ENCODE assay signal across 21 cellular contexts in genomic region chr2:55809875-55810620, GRCh38.
DNase-seq lines count a peak whose midpoint lies in the region; ATAC-seq and TF ChIP-seq lines count a peak whose summit lies in the region.
"Had no signal": no experiment of that assay in that cellular context is flagged by ENCODE, and none has a peak within 500 bp of the region (broad histone marks: within the 10 kb centered on the region; RNA-seq: fewer than 3 reads in every experiment).

No MANE protein-coding gene starts in this region.

- H3K4me3 ChIP-seq in fibroblast of villous mesenchyme (ENCODE audit: low read depth, low read length), result no peak overlapping the region
- H3K4me3 ChIP-seq: hepatocyte, K562, smooth muscle cell had no signal

- no peak overlapping the region for H3K4me3 Mint-ChIP-seq in HFFc6
- H3K4me3 Mint-ChIP-seq: activated CD8-positive, alpha-beta memory T cell treated with anti-CD3 and anti-CD28 coated beads, Interleukin-2, amount 10 ng/mL, durations not matched to agents 7 days and 5 days; central memory CD8-positive, alpha-beta T cell had no signal

- H3K27ac Mint-ChIP-seq in HFFc6, result no peak overlapping the region
- H3K27ac Mint-ChIP-seq: activated CD8-positive, alpha-beta memory T cell treated with anti-CD3 and anti-CD28 coated beads, Interleukin-2, amount 10 ng/mL, durations not matched to agents 7 days and 5 days; activated naive CD4-positive, alpha-beta T cell treated with anti-CD3 and anti-CD28 coated beads, Interleukin-2, amount 50 U/mL, for 72 hours had no signal

- H3K9me3 Mint-ChIP-seq in HFFc6, result no peaks in the 10 kb centered on the region; the same call in 1 of the 2 replicates
- H3K9me3 Mint-ChIP-seq: activated naive CD4-positive, alpha-beta T cell treated with anti-CD3 and anti-CD28 coated beads, Interleukin-2, amount 50 U/mL, for 72 hours had no signal

- H3K36me3 Mint-ChIP-seq in HFFc6 (ENCODE audit: low read depth), result no peaks in the 10 kb centered on the region
- H3K36me3 Mint-ChIP-seq: activated CD8-positive, alpha-beta memory T cell treated with anti-CD3 and anti-CD28 coated beads, Interleukin-2, amount 10 ng/mL, durations not matched to agents 7 days and 5 days; activated naive CD4-positive, alpha-beta T cell treated with anti-CD3 and anti-CD28 coated beads, Interleukin-2, amount 50 U/mL, for 72 hours had no signal

- ATAC-seq in omental fat pad (ENCODE audit: low FRiP score), result peak; percentile 93
- ATAC-seq in GM18861 (IDR thresholded peaks at IDR 0.05; ENCODE audit: unreplicated experiment), result no peak
- ATAC-seq: activated CD8-positive, alpha-beta memory T cell treated with anti-CD3 and anti-CD28 coated beads, Interleukin-2, amount 10 ng/mL, durations not matched to agents 7 days and 5 days; activated naive CD4-positive, alpha-beta T cell treated with anti-CD3 and anti-CD28 coated beads, Interleukin-2, amount 50 U/mL, for 72 hours; HCT116; K562; stimulated activated naive CD8-positive, alpha-beta T cell treated with anti-CD3 and anti-CD28 coated beads, Interleukin-15, Interleukin-2, amounts not matched to agents 100 U/mL and 50 U/mL, for 24 hours had no signal

- no peak for TF ChIP-seq CTCF in fibroblast of villous mesenchyme (IDR thresholded peaks at IDR 0.05; ENCODE audit: insufficient read depth, low read depth, low read length)
- no peak for TF ChIP-seq CTCF in omental fat pad (IDR thresholded peaks at IDR 0.05)
- TF ChIP-seq CTCF in HFFc6 (IDR thresholded peaks at IDR 0.05), result no peak

- peaks cover 16% of the 10 kb centered on the region for H3K4me1 Mint-ChIP-seq in HFFc6 (ENCODE audit: low read depth)
- H3K4me1 Mint-ChIP-seq: activated CD8-positive, alpha-beta memory T cell treated with anti-CD3 and anti-CD28 coated beads, Interleukin-2, amount 10 ng/mL, durations not matched to agents 7 days and 5 days; central memory CD8-positive, alpha-beta T cell had no signal

- DNase-seq in AG08396 (ENCODE audit: low spot score), result peak; percentile 5
- peak; percentile 36 for DNase-seq in NCI-H446 treated with DMSO at 0.1 percent for 48 hours (lab: John Stamatoyannopoulos, UW)
- DNase-seq in fibroblast of villous mesenchyme (ENCODE audit: low read depth), result peak; percentile 45
- DNase-seq in omental fat pad (ENCODE audit: low spot score), result peak; percentile 27
- no peak for DNase-seq in HFFc6
- DNase-seq in hippocampal formation (lab: John Stamatoyannopoulos, UW), result no peak
- no peak for DNase-seq in mucosa of gallbladder (ENCODE audit: low spot score)
- DNase-seq: activated CD8-positive, alpha-beta memory T cell treated with anti-CD3 and anti-CD28 coated beads, Interleukin-2, amount 10 ng/mL, durations not matched to agents 7 days and 5 days; BE2C; DMS53; NCI-H1417 treated with DMSO at 0.1 percent for 48 hours; NCI-H510A; stimulated activated naive CD8-positive, alpha-beta T cell treated with anti-CD3 and anti-CD28 coated beads, Interleukin-15, Interleukin-2, amounts not matched to agents 100 U/mL and 50 U/mL, for 24 hours; WERI-Rb-1 had no signal

- H3K27me3 Mint-ChIP-seq in HFFc6 (ENCODE audit: insufficient read depth), result no peaks in the 10 kb centered on the region
- H3K27me3 Mint-ChIP-seq: activated CD8-positive, alpha-beta memory T cell treated with anti-CD3 and anti-CD28 coated beads, Interleukin-2, amount 10 ng/mL, durations not matched to agents 7 days and 5 days had no signal

Comparison
In these comparisons a context has a peak if more than half of its experiments do, and no peak if none do; other contexts are left out.
1. DNase-seq: peak in AG08396 (single experiment), NCI-H446 treated with DMSO at 0.1 percent for 48 hours (single experiment), fibroblast of villous mesenchyme (single experiment) and omental fat pad (single experiment); none in HFFc6 (single experiment), hippocampal formation (0 of 2) and mucosa of gallbladder (single experiment).